In genomic region chr3:23232016-23232415, GRCh38 we compare ENCODE assay signal across 19 cellular contexts.
"Had no signal": no experiment of that assay in that cellular context is flagged by ENCODE, and none has a peak within 500 bp of the region (broad histone marks: within the 10 kb centered on the region; RNA-seq: fewer than 3 reads in every experiment).

No MANE protein-coding gene starts in this region.

- H3K27me3 ChIP-seq: neutrophil, tibial nerve, uterus had no signal

- H3K27me3 Mint-ChIP-seq: activated CD8-positive, alpha-beta memory T cell treated with anti-CD3 and anti-CD28 coated beads, Interleukin-2, amount 10 ng/mL, durations not matched to agents 7 days and 5 days; activated naive CD4-positive, alpha-beta T cell treated with anti-CD3 and anti-CD28 coated beads, Interleukin-2, amount 50 U/mL, for 24 hours; activated T-cell treated with anti-CD3 and anti-CD28 coated beads, Interleukin-2, amount 50 U/mL, for 24 hours; brain; central memory CD8-positive, alpha-beta T cell; dendritic cell treated with granulocyte-macrophage colony-stimulating factor and Interleukin-4, amounts not matched to agents 40 ng/mL and 50 ng/mL, for 4 days; naive thymus-derived CD8-positive, alpha-beta T cell; stimulated activated naive B cell treated with anti-CD40 and anti-IgM and Interleukin-4, amounts not matched to agents 10 μg/mL and 1 μg/mL and 100 μg/mL, for 72 hours; T-cell had no signal

- H3K27ac Mint-ChIP-seq: activated CD8-positive, alpha-beta memory T cell treated with anti-CD3 and anti-CD28 coated beads, Interleukin-2, amount 10 ng/mL, durations not matched to agents 7 days and 5 days; activated naive CD4-positive, alpha-beta T cell treated with anti-CD3 and anti-CD28 coated beads, Interleukin-2, amount 50 U/mL, for 24 hours; activated T-cell treated with anti-CD3 and anti-CD28 coated beads, Interleukin-2, amount 50 U/mL, for 24 hours; brain; dendritic cell treated with granulocyte-macrophage colony-stimulating factor and Interleukin-4, amounts not matched to agents 40 ng/mL and 50 ng/mL, for 4 days; naive thymus-derived CD8-positive, alpha-beta T cell; stimulated activated naive B cell treated with anti-CD40 and anti-IgM and Interleukin-4, amounts not matched to agents 10 μg/mL and 1 μg/mL and 100 μg/mL, for 72 hours; T-cell had no signal

- H3K4me3 ChIP-seq: tibial nerve, uterus had no signal

- H3K27ac ChIP-seq: epithelial cell of prostate, neutrophil, tibial nerve, uterus had no signal

- H3K9me3 Mint-ChIP-seq: activated naive CD4-positive, alpha-beta T cell treated with anti-CD3 and anti-CD28 coated beads, Interleukin-2, amount 50 U/mL, for 24 hours; activated T-cell treated with anti-CD3 and anti-CD28 coated beads, Interleukin-2, amount 50 U/mL, for 24 hours; central memory CD8-positive, alpha-beta T cell; dendritic cell treated with granulocyte-macrophage colony-stimulating factor and Interleukin-4, amounts not matched to agents 40 ng/mL and 50 ng/mL, for 4 days; naive thymus-derived CD8-positive, alpha-beta T cell; T-cell had no signal

- H3K4me1 Mint-ChIP-seq: activated CD8-positive, alpha-beta memory T cell treated with anti-CD3 and anti-CD28 coated beads, Interleukin-2, amount 10 ng/mL, durations not matched to agents 7 days and 5 days; central memory CD8-positive, alpha-beta T cell had no signal

- H3K36me3 ChIP-seq: neutrophil, tibial nerve, uterus had no signal

- DNase-seq: activated CD4-positive, alpha-beta T cell treated with anti-CD3 and anti-CD28 coated beads for 1 hour; activated CD4-positive, alpha-beta T cell treated with anti-CD3 and anti-CD28 coated beads, Interleukin-2, amount 50 U/mL, for 48 hours; activated CD8-positive, alpha-beta memory T cell treated with anti-CD3 and anti-CD28 coated beads, Interleukin-2, amount 10 ng/mL, durations not matched to agents 7 days and 5 days; activated T-cell treated with anti-CD3 and anti-CD28 coated beads, Interleukin-2, amount 50 U/mL, for 24 hours; amniotic stem cell; islet precursor cell; naive thymus-derived CD8-positive, alpha-beta T cell; stimulated activated CD4-positive, alpha-beta T cell treated with anti-CD3 and anti-CD28 coated beads, Interleukin-4, amount 100 ng/mL, for 1 hour; stimulated activated naive B cell treated with anti-CD40 and anti-IgM and Interleukin-4, amounts not matched to agents 10 μg/mL and 1 μg/mL and 100 μg/mL, for 72 hours; T-cell; T1000; uterus had no signal

- H3K9me3 ChIP-seq: neutrophil, uterus had no signal

- H3K4me3 Mint-ChIP-seq: activated CD8-positive, alpha-beta memory T cell treated with anti-CD3 and anti-CD28 coated beads, Interleukin-2, amount 10 ng/mL, durations not matched to agents 7 days and 5 days; activated naive CD4-positive, alpha-beta T cell treated with anti-CD3 and anti-CD28 coated beads, Interleukin-2, amount 50 U/mL, for 24 hours; activated T-cell treated with anti-CD3 and anti-CD28 coated beads, Interleukin-2, amount 50 U/mL, for 24 hours; brain; central memory CD8-positive, alpha-beta T cell; dendritic cell treated with granulocyte-macrophage colony-stimulating factor and Interleukin-4, amounts not matched to agents 40 ng/mL and 50 ng/mL, for 4 days; naive thymus-derived CD8-positive, alpha-beta T cell; stimulated activated naive B cell treated with anti-CD40 and anti-IgM and Interleukin-4, amounts not matched to agents 10 μg/mL and 1 μg/mL and 100 μg/mL, for 72 hours; T-cell had no signal

- H3K36me3 Mint-ChIP-seq: activated CD8-positive, alpha-beta memory T cell treated with anti-CD3 and anti-CD28 coated beads, Interleukin-2, amount 10 ng/mL, durations not matched to agents 7 days and 5 days; activated naive CD4-positive, alpha-beta T cell treated with anti-CD3 and anti-CD28 coated beads, Interleukin-2, amount 50 U/mL, for 24 hours; brain; T-cell had no signal
